1 cellular context compared by ENCODE assay signal in the genomic region with DNA sequence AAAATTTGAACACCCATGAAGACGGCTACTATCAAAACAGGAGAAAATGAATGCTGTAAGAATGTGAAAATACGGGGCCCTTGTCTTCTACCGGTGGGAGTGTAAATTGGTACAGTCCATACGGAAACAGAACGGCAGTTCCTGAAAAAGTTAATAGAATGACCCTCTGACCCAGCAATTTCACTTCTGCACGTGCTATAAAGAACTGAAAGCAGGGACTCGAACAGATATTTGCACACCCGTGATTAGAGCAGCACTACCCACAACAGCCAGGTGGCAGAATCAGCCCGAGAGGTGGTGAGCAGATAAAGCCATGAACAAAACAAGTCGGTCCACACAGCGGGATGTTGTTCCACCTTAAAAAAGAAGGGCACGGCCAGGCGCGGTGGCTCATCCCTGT.
TF ChIP-seq lines count a peak whose summit lies in the region.

No MANE protein-coding gene starts in this region.

TF ChIP-seq in H1, 55 proteins besides CTCF, POLR2A, EP300 and RAD21 (continued from another document):
- no peak for TF ChIP-seq HDAC2 (IDR thresholded peaks at IDR 0.05; ENCODE audit: borderline replicate concordance in 1 of 2, low read depth in 2 of 2, low read length in 2 of 2)
- no peak for TF ChIP-seq BCL11A (IDR thresholded peaks at IDR 0.05; ENCODE audit: low read depth in 2 of 2, low read length in 2 of 2)
- no peak for TF ChIP-seq SUZ12 (IDR thresholded peaks at IDR 0.05; ENCODE audit: low read length)
- TF ChIP-seq YY1 (IDR thresholded peaks at IDR 0.05; ENCODE audit: low read depth, low read length) = no peak
- TF ChIP-seq NRF1 (IDR thresholded peaks at IDR 0.05; ENCODE audit: low read depth, low read length) = no peak
- no peak for TF ChIP-seq POLR2AphosphoS5 (IDR thresholded peaks at IDR 0.05; ENCODE audit: low read depth, low read length)
- no peak for TF ChIP-seq BRCA1 (IDR thresholded peaks at IDR 0.05; ENCODE audit: low read depth, low read length)
- no peak for TF ChIP-seq KDM1A (IDR thresholded peaks at IDR 0.05; ENCODE audit: borderline replicate concordance, low read length)
- no peak for TF ChIP-seq CBX8 (IDR thresholded peaks at IDR 0.05; ENCODE audit: borderline replicate concordance, low read depth, low read length)
- no peak for TF ChIP-seq POU5F1 (IDR thresholded peaks at IDR 0.05; ENCODE audit: low read depth, low read length)
TF ChIP-seq in H1: peak in this region for 0.
